ENCODE assay signal across 9 cellular contexts in the genomic region with DNA sequence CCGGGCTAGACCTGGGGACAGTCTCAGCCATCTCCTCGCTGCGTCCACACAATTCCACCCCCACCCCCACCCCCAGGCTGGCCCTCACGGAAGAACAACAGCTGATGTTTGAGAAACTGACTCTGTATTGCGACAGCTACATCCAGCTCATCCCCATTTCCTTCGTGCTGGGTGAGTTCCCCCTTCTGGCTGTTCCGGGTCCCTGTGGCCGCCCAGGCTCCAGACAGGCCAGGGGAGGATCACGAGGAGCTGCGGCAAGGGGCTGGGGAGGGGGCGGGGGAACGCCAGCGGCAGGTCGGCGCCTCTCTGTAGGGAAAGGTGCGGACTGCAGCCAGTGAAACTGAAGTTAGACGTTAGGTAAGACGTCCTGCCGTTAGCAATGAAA. TPM values are rescaled to one million over a fixed set of nuclear protein-coding genes. Genes with fewer than 3 reads are reported as not detected.
DNase-seq lines count a peak whose midpoint lies in the region; ATAC-seq and TF ChIP-seq lines count a peak whose summit lies in the region.
"Had no signal": no experiment of that assay in that cellular context is flagged by ENCODE, and none has a peak within 500 bp of the region (broad histone marks: within the 10 kb centered on the region; RNA-seq: fewer than 3 reads in every experiment).

No MANE protein-coding gene starts in this region.

- H3K4me1 ChIP-seq in left ventricle myocardium inferior (peaks cover 18% of the 10 kb centered on the region), trophoblast cell (ENCODE audit: control insufficient read depth in 1 of 2, insufficient read depth in 2 of 2, low read length in 2 of 2) (peaks cover 13% of the 10 kb centered on the region in 2 experiments)

- no peak overlapping the region for H2BK5ac ChIP-seq in trophoblast cell (ENCODE audit: low read depth, low read length, poor library complexity)

- DNase-seq in DMS153 (lab: John Stamatoyannopoulos, UW) (peak; percentile 49), DMS153 treated with DMSO at 0.1 percent for 48 hours (lab: John Stamatoyannopoulos, UW; ENCODE audit: unreplicated experiment) (no peak), amniotic epithelial cell (ENCODE audit: low read depth) (peak; percentile 94), left ventricle myocardium inferior (peak; percentile 70), trophoblast cell (peak; percentile 33 to 49), T-helper 2 cell (no peak)
- DNase-seq in T-helper 2 cell treated with Interferon-gamma antibody and Interleukin-4, amounts not matched to agents 5 μg/mL and 100 μg/mL, for 36 hours (ENCODE audit: low spot score) = no peak

- H3K4me3 Mint-ChIP-seq in T-helper 2 cell treated with Interferon-gamma antibody and Interleukin-4, amounts not matched to agents 5 μg/mL and 100 μg/mL, for 36 hours = no peak overlapping the region

- peak overlapping the region; percentile 37 for H3K4me2 ChIP-seq in trophoblast cell (ENCODE audit: low read length)

- peak; percentile 37 for TF ChIP-seq CTCF in left ventricle myocardium inferior (IDR thresholded peaks at IDR 0.05; ENCODE audit: borderline replicate concordance)

- no peak overlapping the region for H3K9ac ChIP-seq in trophoblast cell (ENCODE audit: low read length)

- H4K91ac ChIP-seq in trophoblast cell (ENCODE audit: low read depth, low read length) = peak overlapping the region; percentile 80

- H3K27me3 ChIP-seq in left ventricle myocardium inferior (ENCODE audit: low read depth) (peaks cover 6% of the 10 kb centered on the region), trophoblast cell (ENCODE audit: insufficient read depth, low read length) (no peaks in the 10 kb centered on the region)

- H3K27ac ChIP-seq in left ventricle myocardium inferior (replicated peaks) (peak overlapping the region; percentile 84), trophoblast cell (ENCODE audit: low read depth, low read length) (no peak overlapping the region)
- H3K27ac ChIP-seq: 22Rv1 had no signal

- H4K8ac ChIP-seq in trophoblast cell (ENCODE audit: low read depth, low read length) = peak overlapping the region; percentile 79

- H3K4me1 Mint-ChIP-seq in T-helper 2 cell treated with Interferon-gamma antibody and Interleukin-4, amounts not matched to agents 5 μg/mL and 100 μg/mL, for 36 hours (ENCODE audit: low read depth) = peaks cover 2% of the 10 kb centered on the region

- peak overlapping the region; percentile 11 for H3K14ac ChIP-seq in trophoblast cell (ENCODE audit: low read length)

- WGBS in trophoblast cell (ENCODE audit: extremely low coverage, insufficient coverage, insufficient read length) = no CpG with 5 or more reads among the region's 19 CpGs

- H3K36me3 ChIP-seq in left ventricle myocardium inferior (no peaks in the 10 kb centered on the region), trophoblast cell (ENCODE audit: control insufficient read depth in 1 of 2, insufficient read depth in 2 of 2, low read length in 2 of 2) (no peaks in the 10 kb centered on the region)

- intact Hi-C loops in left ventricle myocardium inferior (cut with micrococcal nuclease) = no loop called here

- peak overlapping the region; percentile 22 for H4K12ac ChIP-seq in trophoblast cell (ENCODE audit: low read depth, low read length)

- H2AK5ac ChIP-seq in trophoblast cell (ENCODE audit: low read length) = no peak overlapping the region

- H3K9me3 Mint-ChIP-seq in T-helper 2 cell treated with Interferon-gamma antibody and Interleukin-4, amounts not matched to agents 5 μg/mL and 100 μg/mL, for 36 hours = no peaks in the 10 kb centered on the region

- H3K79me2 ChIP-seq in trophoblast cell (ENCODE audit: control insufficient read depth, insufficient read depth, low read length, poor library complexity) = no peaks in the 10 kb centered on the region

- ATAC-seq in GM18907 (IDR thresholded peaks at IDR 0.05; ENCODE audit: unreplicated experiment) = no peak

- peak overlapping the region; percentile 53 for H3K18ac ChIP-seq in trophoblast cell (ENCODE audit: low read length)

- peak overlapping the region; percentile 66 for H2BK12ac ChIP-seq in trophoblast cell (ENCODE audit: low read length)

- H3K4ac ChIP-seq in trophoblast cell (ENCODE audit: low read depth, low read length) = no peak overlapping the region

- H3K23ac ChIP-seq in trophoblast cell (ENCODE audit: low read length) = no peak overlapping the region

- H2BK120ac ChIP-seq in trophoblast cell (ENCODE audit: insufficient read depth, low read length, poor library complexity) = peak overlapping the region; percentile 45

- H3K9me3 ChIP-seq in left ventricle myocardium inferior (replicated peaks) (no peaks in the 10 kb centered on the region), trophoblast cell (ENCODE audit: insufficient read depth, low read depth, low read length) (peaks cover 9% of the 10 kb centered on the region)

- no peak overlapping the region for H3K27ac Mint-ChIP-seq in T-helper 2 cell treated with Interferon-gamma antibody and Interleukin-4, amounts not matched to agents 5 μg/mL and 100 μg/mL, for 36 hours

- H3K27me3 Mint-ChIP-seq in T-helper 2 cell treated with Interferon-gamma antibody and Interleukin-4, amounts not matched to agents 5 μg/mL and 100 μg/mL, for 36 hours (ENCODE audit: low read depth) = peaks cover 20% of the 10 kb centered on the region

- H3K4me3 ChIP-seq in left ventricle myocardium inferior = peak overlapping the region; percentile 63
- H3K4me3 ChIP-seq in trophoblast cell (ENCODE audit: low read depth, low read length) = no peak overlapping the region

- H3K79me1 ChIP-seq in trophoblast cell (ENCODE audit: low read length) = peaks cover 9% of the 10 kb centered on the region

- H3K36me3 Mint-ChIP-seq in T-helper 2 cell treated with Interferon-gamma antibody and Interleukin-4, amounts not matched to agents 5 μg/mL and 100 μg/mL, for 36 hours (ENCODE audit: low read depth) = no peaks in the 10 kb centered on the region

- H2AFZ ChIP-seq in trophoblast cell (ENCODE audit: insufficient read depth, low read length, poor library complexity) = peak overlapping the region; percentile 69

RNA-seq across cellular contexts. Expression of a gene that starts 4.9 kb away (rescaled TPM):
- total RNA-seq in left ventricle myocardium inferior = 0.58 TPM
- 0.93 and 1.1 TPM in 2 replicates for polyA plus RNA-seq in trophoblast cell (2013)

RNA-seq across cellular contexts. Expression of a gene that starts 12.4 kb away (rescaled TPM):
- 2,346 TPM for total RNA-seq in left ventricle myocardium inferior
- 4,036 and 4,076 TPM in 2 replicates for polyA plus RNA-seq in trophoblast cell (2013)

RNA-seq across cellular contexts. Expression of a gene that starts 37.7 kb away (rescaled TPM):
- total RNA-seq in left ventricle myocardium inferior = 9.5 TPM
- polyA plus RNA-seq in trophoblast cell (2013) = 22.0 and 24.2 TPM in 2 replicates

Comparison
In these comparisons a context has a peak if more than half of its experiments do, and no peak if none do; other contexts are left out.
1. DNase-seq: peak in DMS153 (single experiment), amniotic epithelial cell (single experiment), left ventricle myocardium inferior (single experiment) and trophoblast cell (2 of 2); none in DMS153 treated with DMSO at 0.1 percent for 48 hours (single experiment), T-helper 2 cell (0 of 5) and T-helper 2 cell treated with Interferon-gamma antibody and Interleukin-4, amounts not matched to agents 5 μg/mL and 100 μg/mL, for 36 hours (single experiment).